Comparison of ENCODE assay signal across 11 cellular contexts in the genomic region with DNA sequence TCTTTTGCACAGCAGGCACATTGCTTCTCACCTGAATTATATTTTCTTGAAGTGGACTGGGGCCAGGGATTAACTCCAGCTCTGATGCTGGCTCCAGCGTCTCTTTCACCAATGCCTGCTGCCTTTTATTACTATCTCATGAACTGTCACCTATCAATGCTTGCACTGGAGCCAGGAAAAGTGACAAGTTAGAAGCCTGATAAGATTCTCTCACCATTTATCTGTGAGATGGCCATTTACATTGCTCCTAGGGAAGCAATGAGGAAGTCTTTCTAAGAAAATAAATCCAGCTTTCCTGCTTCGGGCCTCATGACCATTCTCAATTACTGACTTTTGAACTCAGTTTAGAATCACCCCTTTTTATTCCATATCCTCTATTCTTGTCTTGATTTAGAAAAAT. TPM values are rescaled to one million over a fixed set of nuclear protein-coding genes. Genes with fewer than 3 reads are reported as not detected.
"Had no signal": no experiment of that assay in that cellular context is flagged by ENCODE, and none has a peak within 500 bp of the region (broad histone marks: within the 10 kb centered on the region; RNA-seq: fewer than 3 reads in every experiment).

No MANE protein-coding gene starts in this region.

- H3K4me1 Mint-ChIP-seq: IgD-negative memory B cell had no signal

- H3K9me3 ChIP-seq: HAP-1 had no signal

- H3K36me3 ChIP-seq: HAP-1 had no signal

- FAIRE-seq: HepG2 had no signal

- H3K9ac ChIP-seq: GM23248 had no signal

- DNase-seq: GM23248, GOT3, H7, HFFc6 had no signal

- H3K27ac ChIP-seq: GM23248, HL-60 had no signal

- H3K36me3 Mint-ChIP-seq: IgD-negative memory B cell had no signal

- H2AFZ ChIP-seq: GM23248 had no signal

- H3K27me3 Mint-ChIP-seq: IgD-negative memory B cell had no signal

- H3K4me3 Mint-ChIP-seq: HFFc6, IgD-negative memory B cell had no signal

- H3K4me1 ChIP-seq: HAP-1 had no signal

- H3K27ac Mint-ChIP-seq: HFFc6 had no signal

- ATAC-seq: HCT116, HepG2 had no signal

- H3K4me3 ChIP-seq: GM23248, HAP-1 had no signal

- H3K9me3 Mint-ChIP-seq: HFFc6, IgD-negative memory B cell had no signal

RNA-seq across cellular contexts. Expression of a gene that starts 48.5 kb away (rescaled TPM):
- total RNA-seq: GM23248, H4, HepG2, HFFc6, HT1080 had no signal
- polyA plus RNA-seq: GM23248, HepG2, IgD-negative memory B cell had no signal
